27 cellular contexts compared by ENCODE assay signal in genomic region chr13:110773480-110773879, GRCh38.
"Had no signal": no experiment of that assay in that cellular context is flagged by ENCODE, and none has a peak within 500 bp of the region (broad histone marks: within the 10 kb centered on the region; RNA-seq: fewer than 3 reads in every experiment).

No MANE protein-coding gene starts in this region.

- H3K4me3 Mint-ChIP-seq: naive B cell; naive thymus-derived CD8-positive, alpha-beta T cell; nephron; neural progenitor cell; stimulated activated memory B cell treated with anti-CD40 and anti-IgM and Interleukin-4, amounts not matched to agents 10 μg/mL and 1 μg/mL and 100 μg/mL, for 72 hours; stimulated activated naive CD8-positive, alpha-beta T cell treated with anti-CD3 and anti-CD28 coated beads, Interleukin-15, Interleukin-2, amounts not matched to agents 100 ng/mL and 50 ng/mL, for 24 hours had no signal

- H3K36me3 Mint-ChIP-seq: naive B cell; naive thymus-derived CD8-positive, alpha-beta T cell; neural progenitor cell; stimulated activated memory B cell treated with anti-CD40 and anti-IgM and Interleukin-4, amounts not matched to agents 10 μg/mL and 1 μg/mL and 100 μg/mL, for 72 hours had no signal

- DNase-seq: naive B cell; naive thymus-derived CD8-positive, alpha-beta T cell; occipital lobe; ovary; posterior cingulate gyrus; retina; right lobe of liver; sigmoid colon; small intestine; stimulated activated CD4-positive, alpha-beta T cell treated with anti-CD3 and anti-CD28 coated beads, Interleukin-15, amount 100 ng/mL, for 24 hours; stimulated activated CD4-positive, alpha-beta T cell treated with anti-CD3 and anti-CD28 coated beads, Interleukin-2, amount 100 ng/mL, for 24 hours; stimulated activated CD4-positive, alpha-beta T cell treated with anti-CD3 and anti-CD28 coated beads, Interleukin-2, amount 100 ng/mL, for 48 hours; stimulated activated CD4-positive, alpha-beta T cell treated with anti-CD3 and anti-CD28 coated beads, Interleukin-4, amount 100 ng/mL, for 24 hours; stimulated activated naive CD4-positive, alpha-beta T cell treated with Interleukin-2 at 50 U/mL for 16 hours; stomach; thyroid gland; upper lobe of left lung had no signal

- H3K4me3 ChIP-seq: neural progenitor cell, ovary, right atrium auricular region, right lobe of liver, sigmoid colon, stomach, thoracic aorta, thyroid gland, tibial nerve, upper lobe of left lung, vagina had no signal

- H3K9me3 Mint-ChIP-seq: naive B cell; naive thymus-derived CD8-positive, alpha-beta T cell; nephron; neural progenitor cell; stimulated activated memory B cell treated with anti-CD40 and anti-IgM and Interleukin-4, amounts not matched to agents 10 μg/mL and 1 μg/mL and 100 μg/mL, for 72 hours; stimulated activated naive CD8-positive, alpha-beta T cell treated with anti-CD3 and anti-CD28 coated beads, Interleukin-15, Interleukin-2, amounts not matched to agents 100 ng/mL and 50 ng/mL, for 24 hours had no signal

- H3K27ac Mint-ChIP-seq: naive thymus-derived CD8-positive, alpha-beta T cell; nephron; neural progenitor cell; progenitor cell of endocrine pancreas; stimulated activated memory B cell treated with anti-CD40 and anti-IgM and Interleukin-4, amounts not matched to agents 10 μg/mL and 1 μg/mL and 100 μg/mL, for 72 hours; stimulated activated naive CD8-positive, alpha-beta T cell treated with anti-CD3 and anti-CD28 coated beads, Interleukin-15, Interleukin-2, amounts not matched to agents 100 ng/mL and 50 ng/mL, for 24 hours had no signal

- H3K4me1 Mint-ChIP-seq: nephron; stimulated activated memory B cell treated with anti-CD40 and anti-IgM and Interleukin-4, amounts not matched to agents 10 μg/mL and 1 μg/mL and 100 μg/mL, for 72 hours had no signal

- H3K36me3 ChIP-seq: neural progenitor cell, ovary, right atrium auricular region, right lobe of liver, sigmoid colon, stomach, thoracic aorta, thyroid gland, tibial nerve, upper lobe of left lung, vagina had no signal

- H3K9me3 ChIP-seq: ovary, right atrium auricular region, right lobe of liver, sigmoid colon, stomach, thoracic aorta, thyroid gland, tibial nerve, upper lobe of left lung, vagina had no signal

- H3K27me3 ChIP-seq: neural progenitor cell, ovary, right atrium auricular region, right lobe of liver, sigmoid colon, thyroid gland, upper lobe of left lung, vagina had no signal

- ATAC-seq: naive thymus-derived CD8-positive, alpha-beta T cell; right lobe of liver; stimulated activated memory B cell treated with anti-CD40 and anti-IgM and Interleukin-4, amounts not matched to agents 10 μg/mL and 1 μg/mL and 100 μg/mL, for 72 hours had no signal

- H3K4me1 ChIP-seq: neural progenitor cell, parathyroid adenoma, right atrium auricular region, right lobe of liver, sigmoid colon, stomach, thyroid gland, tibial nerve, upper lobe of left lung, vagina had no signal

- H3K27ac ChIP-seq: neural progenitor cell, ovary, parathyroid adenoma, right atrium auricular region, right lobe of liver, sigmoid colon, stomach, thoracic aorta, thyroid gland, tibial nerve, upper lobe of left lung, vagina had no signal

- H3K27me3 Mint-ChIP-seq: progenitor cell of endocrine pancreas had no signal
